ENCODE assay signal across 21 cellular contexts in genomic region chr4:76441881-76442280, GRCh38. TPM values are rescaled to one million over a fixed set of nuclear protein-coding genes. Genes with fewer than 3 reads are reported as not detected.
"Had no signal": no experiment of that assay in that cellular context is flagged by ENCODE, and none has a peak within 500 bp of the region (broad histone marks: within the 10 kb centered on the region; RNA-seq: fewer than 3 reads in every experiment).

No MANE protein-coding gene starts in this region.

- H3K9me3 ChIP-seq: esophagus squamous epithelium, left ventricle myocardium inferior, lower lobe of right lung, neutrophil, stomach, thoracic aorta had no signal

- H3K36me3 ChIP-seq: esophagus squamous epithelium, left ventricle myocardium inferior, lower lobe of right lung, neutrophil, sigmoid colon, stomach, thoracic aorta had no signal

- H3K4me1 ChIP-seq: esophagus squamous epithelium, left ventricle myocardium inferior, lower lobe of right lung, sigmoid colon, stomach had no signal

- FAIRE-seq: colon, keratinocyte, urothelium cell line had no signal

- DNase-seq: dermis blood vessel endothelial cell; esophagus squamous epithelium; foreskin fibroblast; immature natural killer cell; left ventricle myocardium inferior; lower lobe of right lung; midbrain; naive B cell; sigmoid colon; stimulated activated CD4-positive, alpha-beta T cell treated with anti-CD3 and anti-CD28 coated beads, Interleukin-12 subunit alpha, Interleukin-12 subunit beta, amount 100 ng/mL, for 4 hours; stimulated activated naive CD4-positive, alpha-beta T cell; stomach; substantia nigra; trophoblast cell had no signal

- H3K27ac ChIP-seq: esophagus squamous epithelium, left ventricle myocardium inferior, lower lobe of right lung, neutrophil, sigmoid colon, skin epidermis, stomach, thoracic aorta had no signal

- H3K4me3 ChIP-seq: esophagus squamous epithelium, left ventricle myocardium inferior, lower lobe of right lung, sigmoid colon, skin epidermis, stomach, thoracic aorta had no signal

- H3K27me3 ChIP-seq: esophagus squamous epithelium, sigmoid colon, stomach had no signal

RNA-seq across cellular contexts. Expression of gene CCDC158, which starts 20.9 kb away (rescaled TPM):
- total RNA-seq: dermis blood vessel endothelial cell, pulmonary artery endothelial cell had no signal
